In the genomic region with DNA sequence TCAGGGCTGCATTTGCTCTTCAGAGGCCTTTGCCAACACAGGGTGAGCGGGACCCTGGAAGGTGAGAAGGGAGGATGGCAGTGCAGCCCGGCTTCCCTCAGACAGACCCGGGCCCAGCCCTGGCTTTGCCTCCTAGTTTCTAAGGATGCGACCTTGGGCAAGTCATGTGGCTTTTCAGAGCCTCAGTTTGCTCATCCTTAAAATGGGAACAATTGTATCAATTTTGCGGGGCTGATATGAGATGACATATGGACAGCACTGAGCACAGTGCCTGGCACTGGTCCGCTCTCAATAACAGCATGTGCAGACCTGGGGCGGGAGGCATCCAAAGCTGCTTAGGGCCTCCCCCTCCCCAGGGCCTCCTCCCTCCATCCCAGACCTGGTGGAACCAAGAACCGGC, we compare ENCODE assay signal across 16 cellular contexts.
DNase-seq lines count a peak whose midpoint lies in the region; ATAC-seq, FAIRE-seq and TF ChIP-seq lines count a peak whose summit lies in the region.
"Had no signal": no experiment of that assay in that cellular context is flagged by ENCODE, and none has a peak within 500 bp of the region (broad histone marks: within the 10 kb centered on the region; RNA-seq: fewer than 3 reads in every experiment).

No MANE protein-coding gene starts in this region.

- H3K27me3 ChIP-seq in GM23338 (ENCODE audit: insufficient read depth) (no peaks in the 10 kb centered on the region), HUES64 (ENCODE audit: insufficient read depth, low read length) (no peaks in the 10 kb centered on the region), H1 (replicated peaks in 1 of 4; ENCODE audit: control insufficient read depth in 3 of 4, extremely low read depth in 1 of 4, insufficient read depth in 3 of 4, low read length in 3 of 4) (no peaks in the 10 kb centered on the region)
- H3K27me3 ChIP-seq: BLaER1 treated with 17β-estradiol and CSF1 and Interleukin-3, amounts not matched to agents 10 nM and 100 nM had no signal

- H3K9me3 ChIP-seq in HUES64 (ENCODE audit: insufficient read depth, low read depth, low read length) (no peaks in the 10 kb centered on the region), H1 (ENCODE audit: insufficient read depth in 2 of 2, low read depth in 1 of 2, low read length in 1 of 2) (no peaks in the 10 kb centered on the region)
- H3K9me3 ChIP-seq: BLaER1 treated with 17β-estradiol and CSF1 and Interleukin-3, amounts not matched to agents 10 nM and 100 nM had no signal

- peak overlapping the region; percentile 88 for H4K91ac ChIP-seq in H1 (replicated peaks; ENCODE audit: insufficient read length, low read length)

- no peak overlapping the region for H3K14ac ChIP-seq in H1 (ENCODE audit: insufficient read length)

- H3K36me3 ChIP-seq in GM23338 (ENCODE audit: insufficient read depth) (no peaks in the 10 kb centered on the region), HUES64 (ENCODE audit: insufficient read depth, low read length) (no peaks in the 10 kb centered on the region), H1 (ENCODE audit: control insufficient read depth in 2 of 4, insufficient read depth in 4 of 4, low read length in 3 of 4) (no peaks in the 10 kb centered on the region)
- H3K36me3 ChIP-seq: BLaER1 treated with 17β-estradiol and CSF1 and Interleukin-3, amounts not matched to agents 10 nM and 100 nM had no signal

- 0 out of 2 replicates have a peak overlapping the region, but pooled peaks have one; percentile 39 for H3K18ac ChIP-seq in H1 (ENCODE audit: extremely low read depth, low read length)

- no peak overlapping the region for H3K4ac ChIP-seq in H1 (replicated peaks; ENCODE audit: insufficient read length, low read depth, low read length)

- no peak overlapping the region for H2BK120ac ChIP-seq in H1 (replicated peaks; ENCODE audit: low read depth, low read length)

- peak overlapping the region; percentile 79; the same call in 1 of the 2 replicates for H2BK5ac ChIP-seq in H1 (ENCODE audit: low read depth, low read length)

- no peaks in the 10 kb centered on the region for H3K23me2 ChIP-seq in H1 (ENCODE audit: low read depth, low read length)

- no peak for DNase-seq in GM23338 (ENCODE audit: low spot score)
- no peak for DNase-seq in H1 (ENCODE audit: low read depth in 1 of 2, low spot score in 2 of 2)
- DNase-seq in stimulated activated effector memory CD8-positive, alpha-beta T cell treated with anti-CD3 and anti-CD28 coated beads, Interleukin-12 subunit alpha, Interleukin-12 subunit beta, amount 100 ng/mL, for 72 hours (ENCODE audit: low spot score in 2 of 2): no peak
- DNase-seq in substantia nigra (lab: John Stamatoyannopoulos, UW): no peak
- DNase-seq: Calu3; CD8-positive, alpha-beta T cell; DMS79 treated with DMSO at 0.1 percent for 48 hours; GF-D8; HCEC 1CT; IMR-90; KG1 had no signal

- H2BK12ac ChIP-seq in H1 (ENCODE audit: low read depth, low read length): peak overlapping the region; percentile 33; the same call in 1 of the 2 replicates

- no peak overlapping the region for H3K4me3 ChIP-seq in GM23338
- no peak overlapping the region for H3K4me3 ChIP-seq in HUES64 (ENCODE audit: low read length)
- no peak overlapping the region for H3K4me3 ChIP-seq in H1 (ENCODE audit: extremely low read depth in 1 of 4, insufficient read depth in 2 of 4, low read depth in 3 of 4, low read length in 4 of 4)
- H3K4me3 ChIP-seq: BLaER1 treated with 17β-estradiol and CSF1 and Interleukin-3, amounts not matched to agents 10 nM and 100 nM had no signal

- no peaks in the 10 kb centered on the region for H3K79me2 ChIP-seq in GM23338 (replicated peaks; ENCODE audit: insufficient read depth)
- H3K79me2 ChIP-seq in H1 (ENCODE audit: control insufficient read depth in 1 of 2, insufficient read depth in 2 of 2, low read length in 2 of 2): no peaks in the 10 kb centered on the region

- no peak for TF ChIP-seq CTCF in GM23338 (conservative IDR thresholded peaks at IDR 0.05; ENCODE audit: low read depth in 2 of 2)
- TF ChIP-seq CTCF in H1 (IDR thresholded peaks at IDR 0.05; ENCODE audit: control extremely low read depth in 1 of 3, insufficient read depth in 1 of 3, low read depth in 1 of 3, low read length in 3 of 3): no peak

- no peak overlapping the region for H3K27ac Mint-ChIP-seq in GM23338
- H3K27ac Mint-ChIP-seq in stimulated activated effector memory CD8-positive, alpha-beta T cell treated with anti-CD3 and anti-CD28 coated beads, Interleukin-12 subunit alpha, Interleukin-12 subunit beta, amount 100 ng/mL, for 72 hours: no peak overlapping the region
- H3K27ac Mint-ChIP-seq: B cell; CD8-positive, alpha-beta T cell had no signal

- H3K27ac ChIP-seq in GM23338 (ENCODE audit: low read depth) (no peak overlapping the region), HUES64 (ENCODE audit: low read depth, low read length) (peak overlapping the region; percentile 55; the same call in 1 of the 2 replicates), H1 (ENCODE audit: low read depth, low read length) (no peak overlapping the region), substantia nigra (ENCODE audit: low read depth, low read length, poor library complexity, severe bottlenecking) (no peak overlapping the region)
- H3K27ac ChIP-seq: BLaER1 treated with 17β-estradiol and CSF1 and Interleukin-3, amounts not matched to agents 10 nM and 100 nM had no signal

- H4K5ac ChIP-seq in H1 (ENCODE audit: insufficient read length, low read depth, low read length): no peak overlapping the region

- no peak overlapping the region for H4K8ac ChIP-seq in H1 (ENCODE audit: extremely low read depth, insufficient read depth, low read length)

- H2AFZ ChIP-seq in GM23338 (no peak overlapping the region), H1 (ENCODE audit: low read length) (no peak overlapping the region)

- no peak overlapping the region for H2BK15ac ChIP-seq in H1 (ENCODE audit: low read length)

- POLR2A ChIA-PET in H1 (lab: Charles Lee; ENCODE audit: partially characterized antibody): no interaction called here

- H3K4me3 Mint-ChIP-seq in GM23338: no peak overlapping the region
- H3K4me3 Mint-ChIP-seq in stimulated activated effector memory CD8-positive, alpha-beta T cell treated with anti-CD3 and anti-CD28 coated beads, Interleukin-12 subunit alpha, Interleukin-12 subunit beta, amount 100 ng/mL, for 72 hours: no peak overlapping the region
- H3K4me3 Mint-ChIP-seq: B cell; CD8-positive, alpha-beta T cell had no signal

- H3K4me2 ChIP-seq in GM23338 (peak overlapping the region; percentile 28), H1 (ENCODE audit: insufficient read depth in 1 of 2, low read depth in 2 of 2, low read length in 2 of 2) (peak overlapping the region; percentile 49 to 55; a peak in 1 of 4 replicates)
- H3K4me2 ChIP-seq: BLaER1 treated with 17β-estradiol and CSF1 and Interleukin-3, amounts not matched to agents 10 nM and 100 nM had no signal

- H3K56ac ChIP-seq in H1 (replicated peaks; ENCODE audit: insufficient read length, low read depth, low read length): no peak overlapping the region

- TF ChIP-seq POLR2A in H1 (IDR thresholded peaks at IDR 0.05; ENCODE audit: control extremely low read depth in 1 of 2, low read depth in 2 of 2, low read length in 2 of 2): no peak

- H4K20me1 ChIP-seq in GM23338 (replicated peaks; ENCODE audit: insufficient read depth) (no peaks in the 10 kb centered on the region), H1 (replicated peaks in 1 of 2; ENCODE audit: control insufficient read depth in 1 of 2, insufficient read depth in 2 of 2, low read length in 2 of 2) (peaks cover 0 to 3% of the 10 kb centered on the region in 2 experiments)

- WGBS in HUES64: 84% methylated on average over 8 of the region's 8 CpGs
- 78% methylated on average over 8 of the region's 8 CpGs; no CpG with 5 or more reads in 1 of the 2 experiments for WGBS in H1 (ENCODE audit: extremely low coverage in 1 of 2, insufficient coverage in 1 of 2, insufficient read length in 1 of 2, insufficient replicate concordance in 2 of 2, low coverage in 1 of 2, low lambda C conversion rate in 2 of 2, missing lambda C conversion rate in 1 of 2), 2 experiments

- peaks cover 58% of the 10 kb centered on the region for H3K4me1 Mint-ChIP-seq in GM23338
- no peaks in the 10 kb centered on the region for H3K4me1 Mint-ChIP-seq in stimulated activated effector memory CD8-positive, alpha-beta T cell treated with anti-CD3 and anti-CD28 coated beads, Interleukin-12 subunit alpha, Interleukin-12 subunit beta, amount 100 ng/mL, for 72 hours
- H3K4me1 Mint-ChIP-seq: B cell had no signal

- H3K9ac ChIP-seq in HUES64 (ENCODE audit: low read depth, low read length) (no peak overlapping the region), H1 (replicated peaks in 1 of 4; ENCODE audit: extremely low read depth in 1 of 4, low read depth in 3 of 4, low read length in 3 of 4) (no peak overlapping the region)
- H3K9ac ChIP-seq: BLaER1 treated with 17β-estradiol and CSF1 and Interleukin-3, amounts not matched to agents 10 nM and 100 nM had no signal

- no peak overlapping the region for H3K23ac ChIP-seq in H1 (ENCODE audit: insufficient read length)

- H3K4me1 ChIP-seq in GM23338 (ENCODE audit: insufficient read depth) (peaks cover 40% of the 10 kb centered on the region), HUES64 (ENCODE audit: insufficient read depth, low read length) (peaks cover 34% of the 10 kb centered on the region), H1 (replicated peaks in 1 of 4; ENCODE audit: control insufficient read depth in 3 of 4, insufficient read depth in 4 of 4, low read length in 3 of 4) (peaks cover 8 to 30% (median 17%) of the 10 kb centered on the region in 4 experiments)
- H3K4me1 ChIP-seq: BLaER1 treated with 17β-estradiol and CSF1 and Interleukin-3, amounts not matched to agents 10 nM and 100 nM had no signal

- TF ChIP-seq EP300 in H1 (IDR thresholded peaks at IDR 0.05; ENCODE audit: borderline replicate concordance in 1 of 2, low read depth in 2 of 2, low read length in 2 of 2): no peak

- H3K79me1 ChIP-seq in H1 (ENCODE audit: low read depth, low read length): no peaks in the 10 kb centered on the region

- H3K36me3 Mint-ChIP-seq in GM23338 (ENCODE audit: low read depth): no peaks in the 10 kb centered on the region
- H3K36me3 Mint-ChIP-seq in stimulated activated effector memory CD8-positive, alpha-beta T cell treated with anti-CD3 and anti-CD28 coated beads, Interleukin-12 subunit alpha, Interleukin-12 subunit beta, amount 100 ng/mL, for 72 hours: no peaks in the 10 kb centered on the region
- H3K36me3 Mint-ChIP-seq: CD8-positive, alpha-beta T cell had no signal

- ATAC-seq in GM23338 (no peak), HG02678 (IDR thresholded peaks at IDR 0.05; ENCODE audit: unreplicated experiment) (no peak)
- peak; percentile 3 for ATAC-seq in stimulated activated effector memory CD8-positive, alpha-beta T cell treated with anti-CD3 and anti-CD28 coated beads, Interleukin-12 subunit alpha, Interleukin-12 subunit beta, amount 100 ng/mL, for 72 hours
- ATAC-seq: CD8-positive, alpha-beta T cell had no signal

- H2AK5ac ChIP-seq in H1 (ENCODE audit: low read depth, low read length): no peak overlapping the region

- H2BK20ac ChIP-seq in H1 (ENCODE audit: low read length): peak overlapping the region; percentile 9; the same call in 1 of the 2 replicates

- H3K9me3 Mint-ChIP-seq in GM23338: no peaks in the 10 kb centered on the region; the same call in 2 of the 3 replicates
- no peaks in the 10 kb centered on the region for H3K9me3 Mint-ChIP-seq in stimulated activated effector memory CD8-positive, alpha-beta T cell treated with anti-CD3 and anti-CD28 coated beads, Interleukin-12 subunit alpha, Interleukin-12 subunit beta, amount 100 ng/mL, for 72 hours
- H3K9me3 Mint-ChIP-seq: CD8-positive, alpha-beta T cell had no signal

- FAIRE-seq in H1 (lab: Jason Lieb, UNC): no peak
- FAIRE-seq: H54 had no signal

- no peak for TF ChIP-seq RAD21 in H1 (IDR thresholded peaks at IDR 0.05 in 1 of 2, conservative IDR thresholded peaks at IDR 0.05 in 1 of 2; ENCODE audit: low read depth in 2 of 2, low read length in 2 of 2)

- no peaks in the 10 kb centered on the region for H3F3A ChIP-seq in GM23338 (replicated peaks; ENCODE audit: low read depth)

- CTCF ChIA-PET in H1 (lab: Charles Lee; ENCODE audit: partially characterized antibody): interaction anchor here (0.7 to 0.8 kb wide), 3 partner anchors 23 to 36 kb away, joined by 3 read pairs; no protein-coding TSS in a partner anchor

- H3K9me2 ChIP-seq in GM23338 (ENCODE audit: insufficient read depth): peaks cover 3% of the 10 kb centered on the region

- H3K27me3 Mint-ChIP-seq in GM23338 (ENCODE audit: insufficient read depth, low read depth, poor library complexity): peaks cover 25% of the 10 kb centered on the region
